Comparison of ENCODE assay signal across 1 cellular context in the genomic region with DNA sequence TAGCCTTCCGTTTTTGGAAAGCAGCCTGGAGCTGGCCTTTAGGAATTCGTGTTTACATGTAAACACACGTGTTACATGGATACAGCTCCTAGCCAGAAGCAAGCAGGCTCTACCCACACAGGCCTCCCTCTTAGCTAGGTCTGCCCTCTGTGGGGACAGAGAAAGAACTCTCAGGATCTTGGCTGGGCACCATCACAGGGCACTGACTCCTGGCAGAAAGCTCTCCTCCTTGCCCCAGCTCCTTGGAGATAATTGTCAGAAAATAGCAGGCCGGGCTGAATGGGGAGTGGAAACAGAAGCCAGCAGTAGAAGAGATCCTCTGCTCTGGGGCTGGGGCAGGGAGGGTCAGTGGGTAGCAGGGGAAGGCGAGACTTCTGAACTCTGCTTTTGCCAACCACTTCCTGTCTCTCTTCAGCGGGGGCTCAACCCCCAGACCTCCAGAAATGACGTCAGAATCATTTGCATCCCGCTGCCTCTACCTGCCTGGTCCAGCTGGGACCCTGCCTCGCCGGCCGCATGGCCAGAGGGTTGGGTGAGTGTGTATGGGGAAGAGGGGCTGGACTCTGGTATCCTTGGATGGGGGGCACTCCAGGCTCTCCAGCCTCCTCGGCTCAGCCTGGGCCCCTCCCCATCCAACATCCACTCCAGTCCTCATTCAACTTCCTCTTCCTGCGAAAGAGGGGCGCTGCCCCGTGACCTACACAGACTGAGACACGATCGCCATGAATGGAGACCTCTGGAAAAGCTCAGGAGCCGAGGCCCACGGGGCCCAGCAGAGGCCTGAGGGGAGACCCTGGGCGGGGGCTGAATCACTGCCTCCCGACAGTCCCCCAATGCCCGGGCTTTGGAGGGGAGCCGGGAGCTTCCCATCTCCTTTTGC.
TF ChIP-seq lines count a peak whose summit lies in the region.

No MANE protein-coding gene starts in this region.

TF ChIP-seq in HepG2, 621 proteins besides CTCF, POLR2A, EP300 and RAD21:
- TF ChIP-seq CREB1 (IDR thresholded peaks at IDR 0.05) = peak; percentile 74
- TF ChIP-seq CREB1 (CRISPR knock-in tag; IDR thresholded peaks at IDR 0.05) = no peak
- no peak for TF ChIP-seq ZNF143 (CRISPR knock-in tag; IDR thresholded peaks at IDR 0.05)
- no peak for TF ChIP-seq SNAI1 (CRISPR knock-in tag; IDR thresholded peaks at IDR 0.05; ENCODE audit: borderline replicate concordance)
- TF ChIP-seq, protein P1, sequence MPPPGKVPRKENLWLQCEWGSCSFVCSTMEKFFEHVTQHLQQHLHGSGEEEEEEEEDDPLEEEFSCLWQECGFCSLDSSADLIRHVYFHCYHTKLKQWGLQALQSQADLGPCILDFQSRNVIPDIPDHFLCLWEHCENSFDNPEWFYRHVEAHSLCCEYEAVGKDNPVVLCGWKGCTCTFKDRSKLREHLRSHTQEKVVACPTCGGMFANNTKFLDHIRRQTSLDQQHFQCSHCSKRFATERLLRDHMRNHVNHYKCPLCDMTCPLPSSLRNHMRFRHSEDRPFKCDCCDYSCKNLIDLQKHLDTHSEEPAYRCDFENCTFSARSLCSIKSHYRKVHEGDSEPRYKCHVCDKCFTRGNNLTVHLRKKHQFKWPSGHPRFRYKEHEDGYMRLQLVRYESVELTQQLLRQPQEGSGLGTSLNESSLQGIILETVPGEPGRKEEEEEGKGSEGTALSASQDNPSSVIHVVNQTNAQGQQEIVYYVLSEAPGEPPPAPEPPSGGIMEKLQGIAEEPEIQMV (CRISPR knock-in tag; IDR thresholded peaks at IDR 0.05; ENCODE audit: low read depth) = no peak
- no peak for TF ChIP-seq PCBP2 (optimal IDR thresholded peaks at IDR 0.05; ENCODE audit: low read depth, low read length, poor library complexity, severe bottlenecking)
- TF ChIP-seq PAWR (CRISPR knock-in tag; IDR thresholded peaks at IDR 0.05; ENCODE audit: borderline replicate concordance) = no peak
- TF ChIP-seq, protein P2, sequence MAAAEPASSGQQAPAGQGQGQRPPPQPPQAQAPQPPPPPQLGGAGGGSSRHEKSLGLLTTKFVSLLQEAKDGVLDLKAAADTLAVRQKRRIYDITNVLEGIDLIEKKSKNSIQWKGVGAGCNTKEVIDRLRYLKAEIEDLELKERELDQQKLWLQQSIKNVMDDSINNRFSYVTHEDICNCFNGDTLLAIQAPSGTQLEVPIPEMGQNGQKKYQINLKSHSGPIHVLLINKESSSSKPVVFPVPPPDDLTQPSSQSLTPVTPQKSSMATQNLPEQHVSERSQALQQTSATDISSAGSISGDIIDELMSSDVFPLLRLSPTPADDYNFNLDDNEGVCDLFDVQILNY (CRISPR knock-in tag; conservative IDR thresholded peaks at IDR 0.05) = no peak
- peak; percentile 86 for TF ChIP-seq ATF7 (IDR thresholded peaks at IDR 0.05)
- no peak for TF ChIP-seq ATF7 (CRISPR knock-in tag; IDR thresholded peaks at IDR 0.05)
- TF ChIP-seq ZNF703 (CRISPR knock-in tag; IDR thresholded peaks at IDR 0.05; ENCODE audit: borderline replicate concordance) = no peak
- TF ChIP-seq ZNF749 (CRISPR knock-in tag; IDR thresholded peaks at IDR 0.05; ENCODE audit: borderline replicate concordance) = no peak
- no peak for TF ChIP-seq SATB2 (CRISPR knock-in tag; IDR thresholded peaks at IDR 0.05)
- TF ChIP-seq, protein P3, sequence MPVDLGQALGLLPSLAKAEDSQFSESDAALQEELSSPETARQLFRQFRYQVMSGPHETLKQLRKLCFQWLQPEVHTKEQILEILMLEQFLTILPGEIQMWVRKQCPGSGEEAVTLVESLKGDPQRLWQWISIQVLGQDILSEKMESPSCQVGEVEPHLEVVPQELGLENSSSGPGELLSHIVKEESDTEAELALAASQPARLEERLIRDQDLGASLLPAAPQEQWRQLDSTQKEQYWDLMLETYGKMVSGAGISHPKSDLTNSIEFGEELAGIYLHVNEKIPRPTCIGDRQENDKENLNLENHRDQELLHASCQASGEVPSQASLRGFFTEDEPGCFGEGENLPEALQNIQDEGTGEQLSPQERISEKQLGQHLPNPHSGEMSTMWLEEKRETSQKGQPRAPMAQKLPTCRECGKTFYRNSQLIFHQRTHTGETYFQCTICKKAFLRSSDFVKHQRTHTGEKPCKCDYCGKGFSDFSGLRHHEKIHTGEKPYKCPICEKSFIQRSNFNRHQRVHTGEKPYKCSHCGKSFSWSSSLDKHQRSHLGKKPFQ (CRISPR knock-in tag; IDR thresholded peaks at IDR 0.05; ENCODE audit: insufficient replicate concordance) = no peak
- TF ChIP-seq, protein P4, sequence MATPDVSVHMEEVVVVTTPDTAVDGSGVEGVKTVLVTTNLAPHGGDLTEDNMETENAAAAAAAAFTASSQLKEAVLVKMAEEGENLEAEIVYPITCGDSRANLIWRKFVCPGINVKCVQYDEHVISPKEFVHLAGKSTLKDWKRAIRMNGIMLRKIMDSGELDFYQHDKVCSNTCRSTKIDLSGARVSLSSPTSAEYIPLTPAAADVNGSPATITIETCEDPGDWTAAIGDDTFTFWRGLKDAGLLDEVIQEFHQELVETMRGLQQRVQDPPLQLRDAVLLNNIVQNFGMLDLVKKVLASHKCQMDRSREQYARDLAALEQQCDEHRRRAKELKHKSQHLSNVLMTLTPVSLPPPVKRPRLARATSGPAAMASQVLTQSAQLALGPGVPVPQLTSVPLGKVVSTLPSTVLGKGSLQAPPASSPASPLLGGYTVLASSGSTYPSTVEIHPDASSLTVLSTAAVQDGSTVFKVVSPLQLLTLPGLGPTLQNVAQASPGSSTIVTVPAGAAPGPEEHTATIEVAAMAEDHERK (CRISPR knock-in tag; IDR thresholded peaks at IDR 0.05; ENCODE audit: low read depth) = no peak
- TF ChIP-seq ZNF292 (CRISPR knock-in tag; IDR thresholded peaks at IDR 0.05; ENCODE audit: borderline replicate concordance, low read depth) = no peak
- no peak for TF ChIP-seq ZMYM4 (CRISPR knock-in tag; IDR thresholded peaks at IDR 0.05)
- TF ChIP-seq SMYD3 (CRISPR knock-in tag; IDR thresholded peaks at IDR 0.05) = no peak
- no peak for TF ChIP-seq ZNF235 (CRISPR knock-in tag; IDR thresholded peaks at IDR 0.05; ENCODE audit: borderline replicate concordance)
